Comparison of ENCODE assay signal across 7 cellular contexts in the genomic region with DNA sequence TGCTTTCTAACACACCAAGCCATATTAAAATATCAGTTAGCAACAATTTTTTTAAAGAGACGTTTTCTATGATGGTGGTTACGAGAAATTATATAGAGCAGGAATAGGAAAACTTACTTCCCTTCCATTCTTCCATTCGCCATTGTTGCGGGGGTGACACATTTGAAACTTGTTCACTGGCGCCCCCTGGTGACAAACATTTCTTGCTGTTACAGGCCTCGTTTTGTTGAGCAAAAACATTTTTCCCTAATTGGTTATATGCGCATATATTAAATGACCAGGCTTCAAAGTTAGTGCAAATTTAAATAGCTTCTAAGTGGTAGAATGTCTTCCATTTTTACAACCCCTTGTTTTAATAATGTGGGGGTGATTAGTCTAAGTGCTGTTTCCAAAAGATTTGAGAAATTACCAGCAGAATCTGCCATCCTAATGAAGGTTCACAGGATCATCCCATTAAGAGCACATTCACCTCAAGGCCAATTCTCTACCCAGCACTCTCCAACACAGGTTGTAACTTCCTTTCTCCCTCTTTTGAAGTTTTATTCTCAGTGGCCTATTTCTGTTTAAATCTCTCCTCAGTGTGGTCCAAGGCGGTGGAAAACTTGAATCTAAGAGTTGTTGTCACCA.
DNase-seq lines count a peak whose midpoint lies in the region; ATAC-seq and TF ChIP-seq lines count a peak whose summit lies in the region.

No MANE protein-coding gene starts in this region.

- no peaks in the 10 kb centered on the region for H4K20me1 ChIP-seq in osteoblast (ENCODE audit: insufficient read depth, low read length)

- ATAC-seq in HG02798 (IDR thresholded peaks at IDR 0.05; ENCODE audit: poor library complexity, unreplicated experiment), result no peak

- no peaks in the 10 kb centered on the region for H3K36me3 ChIP-seq in osteoblast (ENCODE audit: insufficient read depth, low read length)

- no peaks in the 10 kb centered on the region for H3K9me3 Mint-ChIP-seq in endothelial cell (ENCODE audit: unreplicated experiment)

- no peak overlapping the region for H3K27ac ChIP-seq in osteoblast (ENCODE audit: low read depth, low read length)

- no peaks in the 10 kb centered on the region for H3K36me3 Mint-ChIP-seq in endothelial cell (ENCODE audit: low read depth, unreplicated experiment)

- H3K4me2 ChIP-seq in osteoblast (ENCODE audit: insufficient read depth, low read length), result no peak overlapping the region

- TF ChIP-seq CTCF in endothelial cell (IDR thresholded peaks at IDR 0.05; ENCODE audit: unreplicated experiment), result peak; percentile 87
- TF ChIP-seq CTCF in osteoblast (IDR thresholded peaks at IDR 0.05; ENCODE audit: extremely low read depth, low read depth, low read length), result peak; percentile 58

- no peaks in the 10 kb centered on the region for H3K4me1 ChIP-seq in osteoblast (ENCODE audit: insufficient read depth, low read length)

- no peak overlapping the region for H3K27ac Mint-ChIP-seq in endothelial cell (ENCODE audit: unreplicated experiment)

- no peaks in the 10 kb centered on the region for H3K79me2 ChIP-seq in osteoblast (ENCODE audit: insufficient read depth, low read length)

- no peak overlapping the region for H3K4me3 Mint-ChIP-seq in endothelial cell (ENCODE audit: unreplicated experiment)

- no peaks in the 10 kb centered on the region for H3K4me1 Mint-ChIP-seq in endothelial cell (ENCODE audit: unreplicated experiment)

- no peaks in the 10 kb centered on the region for H3K27me3 ChIP-seq in osteoblast (ENCODE audit: insufficient read depth, low read length)

- peak; percentile 33 for DNase-seq in GDM1 (lab: John Stamatoyannopoulos, UW)
- DNase-seq in KG1 (lab: John Stamatoyannopoulos, UW), result peak; percentile 73
- DNase-seq in SHP77 treated with DMSO at 0.1 percent for 48 hours (lab: John Stamatoyannopoulos, UW), result peak; percentile 10
- peak; percentile 75 for DNase-seq in endothelial cell (ENCODE audit: low spot score)
- no peak for DNase-seq in osteoblast (ENCODE audit: insufficient read length, low spot score, missing footprints)
- DNase-seq in amniotic stem cell (lab: John Stamatoyannopoulos, UW), result no peak

- no peak overlapping the region for H3K4me3 ChIP-seq in osteoblast (ENCODE audit: insufficient read depth, low read length)

- H2AFZ ChIP-seq in osteoblast (ENCODE audit: low read length), result no peak overlapping the region

- H3K9me3 ChIP-seq in osteoblast (ENCODE audit: low read depth, low read length), result no peaks in the 10 kb centered on the region

- no peaks in the 10 kb centered on the region for H3K27me3 Mint-ChIP-seq in endothelial cell (ENCODE audit: unreplicated experiment)

Comparison
In these comparisons a context has a peak if more than half of its experiments do, and no peak if none do; other contexts are left out.
1. DNase-seq: peak in GDM1 (single experiment), KG1 (single experiment), SHP77 treated with DMSO at 0.1 percent for 48 hours (single experiment) and endothelial cell (single experiment); none in osteoblast (single experiment) and amniotic stem cell (single experiment).